Comparison of ENCODE assay signal across 16 cellular contexts in genomic region chr12:107327783-107328182, GRCh38.
A peak's percentile ranks its signal among the peaks of the same experiment; 100 is the strongest.
DNase-seq lines count a peak whose midpoint lies in the region; ATAC-seq and TF ChIP-seq lines count a peak whose summit lies in the region.
"Had no signal": no experiment of that assay in that cellular context is flagged by ENCODE, and none has a peak within 500 bp of the region (broad histone marks: within the 10 kb centered on the region; RNA-seq: fewer than 3 reads in every experiment).

No MANE protein-coding gene starts in this region.

- H3K9ac ChIP-seq in BLaER1, result no peak overlapping the region

- no peak overlapping the region for H3K27ac Mint-ChIP-seq in CD8-positive, alpha-beta T cell

- H3K27me3 Mint-ChIP-seq in CD8-positive, alpha-beta T cell (ENCODE audit: low read depth), result no peaks in the 10 kb centered on the region

- H3K9me3 ChIP-seq in BLaER1 (no peaks in the 10 kb centered on the region), PC-9 (ENCODE audit: insufficient read depth, low read depth) (no peaks in the 10 kb centered on the region)
- H3K9me3 ChIP-seq in CD8-positive, alpha-beta T cell (ENCODE audit: low read length), result no peaks in the 10 kb centered on the region
- H3K9me3 ChIP-seq: BE2C, MG63 had no signal

- H3K36me3 ChIP-seq in BLaER1 (no peaks in the 10 kb centered on the region), PC-9 (ENCODE audit: low read depth) (no peaks in the 10 kb centered on the region)
- no peaks in the 10 kb centered on the region for H3K36me3 ChIP-seq in CD8-positive, alpha-beta T cell (ENCODE audit: insufficient read depth, low read length)
- H3K36me3 ChIP-seq: BE2C, MG63 had no signal

- no peak overlapping the region for H3K4me3 ChIP-seq in BLaER1
- no peak overlapping the region for H3K4me3 ChIP-seq in CD8-positive, alpha-beta T cell (ENCODE audit: low read depth, low read length)
- no peak overlapping the region for H3K4me3 ChIP-seq in PC-9
- H3K4me3 ChIP-seq: MG63 had no signal

- H3K4me2 ChIP-seq in BLaER1 (peak overlapping the region; percentile 80), PC-9 (0 out of 2 replicates have a peak overlapping the region, but pooled peaks have one; percentile 10)

- peaks cover 20% of the 10 kb centered on the region; the same call in 1 of the 2 replicates for H3F3A ChIP-seq in PC-9 (ENCODE audit: insufficient read depth, low read depth)

- H3K4me1 Mint-ChIP-seq in CD8-positive, alpha-beta T cell (ENCODE audit: low read depth), result peaks cover 86% of the 10 kb centered on the region

- H3K27me3 ChIP-seq in BLaER1 (no peaks in the 10 kb centered on the region), PC-9 (ENCODE audit: insufficient read depth, low read depth) (no peaks in the 10 kb centered on the region)
- H3K27me3 ChIP-seq in CD8-positive, alpha-beta T cell (ENCODE audit: insufficient read depth, low read length), result no peaks in the 10 kb centered on the region

- no peaks in the 10 kb centered on the region for H4K20me1 ChIP-seq in BLaER1
- H4K20me1 ChIP-seq in PC-9 (ENCODE audit: insufficient read depth), result no peaks in the 10 kb centered on the region

- H3K9me2 ChIP-seq in PC-9 (ENCODE audit: insufficient read depth), result no peaks in the 10 kb centered on the region

- CTCF ChIA-PET in CD8-positive, alpha-beta T cell (lab: Charles Lee), result interaction anchor here (0.9 to 2.7 kb wide), 2 partner anchors 46 to 74 kb away, joined by 3 to 15 read pairs; no protein-coding TSS in a partner anchor
- CTCF ChIA-PET in PC-9 (lab: Charles Lee), result interaction anchor here (1.5 kb wide), 1 partner anchor 75 kb away, joined by 4 read pairs; no protein-coding TSS in a partner anchor

- H2AFZ ChIP-seq in PC-9, result no peak overlapping the region

- no peak for DNase-seq in CD8-positive, alpha-beta T cell
- no peak for DNase-seq in PC-9
- DNase-seq in kidney tubule cell (ENCODE audit: low spot score), result peak; percentile 46
- no peak for DNase-seq in left cardiac atrium
- DNase-seq in NCI-H2029 treated with DMSO at 0.1 percent for 48 hours (lab: John Stamatoyannopoulos, UW), result no peak
- DNase-seq: BE2C, DMS53, KG1, MG63, NCI-H1105 treated with DMSO at 0.1 percent for 48 hours, NCI-H187, NCI-H510A treated with DMSO at 0.1 percent for 48 hours, SIG-M5 had no signal

- peaks cover 85% of the 10 kb centered on the region for H3K79me2 ChIP-seq in PC-9 (ENCODE audit: low read depth)

- no peak for TF ChIP-seq CTCF in CD8-positive, alpha-beta T cell (IDR thresholded peaks at IDR 0.05)
- TF ChIP-seq CTCF in PC-9 (conservative IDR thresholded peaks at IDR 0.05), result no peak

- no peaks in the 10 kb centered on the region for H3K36me3 Mint-ChIP-seq in CD8-positive, alpha-beta T cell

- H3K9me3 Mint-ChIP-seq in CD8-positive, alpha-beta T cell, result no peaks in the 10 kb centered on the region

- no TSS peak for BruUV-seq in PC-9 (replicated peaks; lab: Mats Ljungman, UMichigan)

- H3K27ac ChIP-seq in BLaER1 (no peak overlapping the region), PC-9 (0 out of 2 replicates have a peak overlapping the region, but pooled peaks have one; percentile 27)
- no peak overlapping the region for H3K27ac ChIP-seq in CD8-positive, alpha-beta T cell (ENCODE audit: low read depth, low read length)
- H3K27ac ChIP-seq: HL-60 had no signal

- H3K4me3 Mint-ChIP-seq in CD8-positive, alpha-beta T cell, result no peak overlapping the region

- POLR2A ChIA-PET in CD8-positive, alpha-beta T cell (lab: Charles Lee), result interaction anchor here (1.2 kb wide), 1 partner anchor 15 kb away, joined by 5 read pairs; no protein-coding TSS in a partner anchor
- POLR2A ChIA-PET in PC-9 (lab: Charles Lee; ENCODE audit: unreplicated experiment), result no interaction called here

- intact Hi-C loops in CD8-positive, alpha-beta T cell (cut with DNase I, micrococcal nuclease), result no loop called here
- intact Hi-C loops in PC-9 (cut with micrococcal nuclease; ENCODE audit: unreplicated experiment) (loop anchor here (1.0 kb wide), 1 partner anchor 70 kb away; no protein-coding TSS in a partner anchor), left cardiac atrium (cut with DNase I) (no loop called here)

- peak; percentile 19 for ATAC-seq in CD8-positive, alpha-beta T cell
- ATAC-seq in GM18519 (IDR thresholded peaks at IDR 0.05; ENCODE audit: low FRiP score, unreplicated experiment), result no peak
- ATAC-seq in left cardiac atrium, result no peak

- H3K4me1 ChIP-seq in BLaER1 (peaks cover 79% of the 10 kb centered on the region), PC-9 (replicated peaks; ENCODE audit: insufficient read depth) (peaks cover 43% of the 10 kb centered on the region)
- peaks cover 38% of the 10 kb centered on the region for H3K4me1 ChIP-seq in CD8-positive, alpha-beta T cell (ENCODE audit: insufficient read depth, low read length)
- H3K4me1 ChIP-seq: BE2C had no signal
